Comparison of ENCODE assay signal across 20 cellular contexts in genomic region chr11:120354779-120355178, GRCh38.
"Had no signal": no experiment of that assay in that cellular context is flagged by ENCODE, and none has a peak within 500 bp of the region (broad histone marks: within the 10 kb centered on the region; RNA-seq: fewer than 3 reads in every experiment).

No MANE protein-coding gene starts in this region.

- H3K27ac Mint-ChIP-seq: activated naive CD4-positive, alpha-beta T cell treated with anti-CD3 and anti-CD28 coated beads for 36 hours; activated naive CD8-positive, alpha-beta T cell treated with anti-CD3 and anti-CD28 coated beads, Interleukin-2, amount 50 U/mL, for 24 hours; activated T-helper 2 cell treated with anti-CD3 and anti-CD28 coated beads, Interferon-gamma antibody, Interleukin-2, Interleukin-4, amounts not matched to agents 10 μg/mL and 5 μg/mL and 100 μg/mL, durations not matched to agents 14 hours and 24 hours and 36 hours; naive B cell; T-cell had no signal

- H3K4me3 Mint-ChIP-seq: activated naive CD4-positive, alpha-beta T cell treated with anti-CD3 and anti-CD28 coated beads for 36 hours; activated naive CD8-positive, alpha-beta T cell treated with anti-CD3 and anti-CD28 coated beads, Interleukin-2, amount 50 U/mL, for 24 hours; naive B cell; T-cell had no signal

- H3K27ac ChIP-seq: cardiac muscle cell, pancreas, SK-N-MC, transverse colon had no signal

- H3K36me3 ChIP-seq: cardiac muscle cell, pancreas, transverse colon had no signal

- H3K9me3 ChIP-seq: pancreas, transverse colon had no signal

- ATAC-seq: activated naive CD8-positive, alpha-beta T cell treated with anti-CD3 and anti-CD28 coated beads, Interleukin-2, amount 50 U/mL, for 24 hours; esophagus mucosa; pancreas; T-cell had no signal

- H3K27me3 ChIP-seq: cardiac muscle cell, pancreas, transverse colon had no signal

- H3K4me3 ChIP-seq: cardiac muscle cell, lung, pancreas, SK-N-MC, transverse colon had no signal

- H3K4me1 Mint-ChIP-seq: activated naive CD8-positive, alpha-beta T cell treated with anti-CD3 and anti-CD28 coated beads, Interleukin-2, amount 50 U/mL, for 24 hours had no signal

- DNase-seq: activated CD4-positive, alpha-beta T cell treated with anti-CD3 and anti-CD28 coated beads for 1 hour; activated CD4-positive, alpha-beta T cell treated with anti-CD3 and anti-CD28 coated beads, Interleukin-2, amount 50 U/mL, for 4 hours; activated naive CD4-positive, alpha-beta T cell treated with anti-CD3 and anti-CD28 coated beads for 36 hours; activated naive CD8-positive, alpha-beta T cell treated with anti-CD3 and anti-CD28 coated beads, Interleukin-2, amount 50 U/mL, for 24 hours; activated T-cell treated with anti-CD3 and anti-CD28 coated beads, Interleukin-2, amount 50 U/mL, for 1 hour; hypothalamus; naive B cell; pancreas; stimulated activated CD4-positive, alpha-beta T cell treated with anti-CD3 and anti-CD28 coated beads, Interleukin-4, amount 100 ng/mL, for 4 hours; stimulated activated CD8-positive, alpha-beta memory T cell treated with anti-CD3 and anti-CD28 coated beads, Interleukin-4, amount 100 ng/mL, for 48 hours; stimulated activated naive CD4-positive, alpha-beta T cell treated with Interleukin-2 at 50 U/mL for 16 hours; substantia nigra; T-cell; T1000; transverse colon had no signal

- H3K9me3 Mint-ChIP-seq: activated naive CD4-positive, alpha-beta T cell treated with anti-CD3 and anti-CD28 coated beads for 36 hours; activated naive CD8-positive, alpha-beta T cell treated with anti-CD3 and anti-CD28 coated beads, Interleukin-2, amount 50 U/mL, for 24 hours; activated T-helper 2 cell treated with anti-CD3 and anti-CD28 coated beads, Interferon-gamma antibody, Interleukin-2, Interleukin-4, amounts not matched to agents 10 μg/mL and 5 μg/mL and 100 μg/mL, durations not matched to agents 14 hours and 24 hours and 36 hours; T-cell had no signal
